ENCODE assay signal across 17 cellular contexts in genomic region chr1:21641537-21641936, GRCh38. TPM values are rescaled to one million over a fixed set of nuclear protein-coding genes. Genes with fewer than 3 reads are reported as not detected.
"Had no signal": no experiment of that assay in that cellular context is flagged by ENCODE, and none has a peak within 500 bp of the region (broad histone marks: within the 10 kb centered on the region; RNA-seq: fewer than 3 reads in every experiment).

No MANE protein-coding gene starts in this region.

- H3K36me3 ChIP-seq: esophagus muscularis mucosa, gastrocnemius medialis, neutrophil, right atrium auricular region, upper lobe of left lung, uterus had no signal

- DNase-seq: cortex of kidney; dorsolateral prefrontal cortex; effector memory CD8-positive, alpha-beta T cell; gastrocnemius medialis; immature natural killer cell; left colon; mucosa of descending colon; naive thymus-derived CD8-positive, alpha-beta T cell; small intestine; stimulated activated CD4-positive, alpha-beta T cell treated with anti-CD3 and anti-CD28 coated beads, Interleukin-12 subunit alpha, Interleukin-12 subunit beta, amount 100 ng/mL, for 4 hours; stimulated activated naive CD4-positive, alpha-beta T cell; upper lobe of left lung; uterus had no signal

- H3K4me3 ChIP-seq: dorsolateral prefrontal cortex, esophagus muscularis mucosa, gastrocnemius medialis, mucosa of descending colon, right atrium auricular region, upper lobe of left lung, uterus had no signal

- FAIRE-seq: small intestine had no signal

- H3K9me3 ChIP-seq: esophagus muscularis mucosa, gastrocnemius medialis, mucosa of descending colon, neutrophil, right atrium auricular region, upper lobe of left lung, uterus had no signal

- H3K27me3 ChIP-seq: dorsolateral prefrontal cortex, right atrium auricular region, upper lobe of left lung, uterus had no signal

- ATAC-seq: effector memory CD8-positive, alpha-beta T cell; gastrocnemius medialis; left colon; mucosa of descending colon; naive thymus-derived CD8-positive, alpha-beta T cell had no signal

- H3K27ac ChIP-seq: epithelial cell of prostate, esophagus muscularis mucosa, gastrocnemius medialis, neutrophil, right atrium auricular region, upper lobe of left lung, uterus had no signal

- H3K4me1 ChIP-seq: uterus had no signal

RNA-seq across cellular contexts. Expression of gene RAP1GAP, which starts 27.6 kb away (rescaled TPM):
- polyA plus RNA-seq: immature natural killer cell; naive thymus-derived CD8-positive, alpha-beta T cell had no signal
